ENCODE assay signal across 1 cellular context in the genomic region with DNA sequence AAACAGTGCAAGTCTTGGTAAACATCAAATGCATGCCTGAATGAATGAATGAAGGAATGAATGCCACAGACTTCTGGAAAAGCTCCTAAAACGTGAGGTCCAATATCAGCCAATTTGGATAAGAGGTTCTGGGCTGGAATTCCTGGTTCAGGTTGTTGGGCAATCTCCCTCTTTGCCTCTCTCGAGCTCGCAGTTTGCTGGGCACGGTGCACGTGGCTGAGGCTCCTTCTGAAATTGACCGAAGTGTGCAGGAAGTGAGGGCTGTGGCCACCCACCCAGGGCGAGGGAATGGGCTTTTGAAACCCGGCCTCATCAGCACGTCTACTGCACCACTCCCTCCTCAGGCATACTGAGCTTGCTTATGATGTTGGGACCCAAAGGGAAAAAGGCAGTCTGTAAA.
TF ChIP-seq lines count a peak whose summit lies in the region.

No MANE protein-coding gene starts in this region.

TF ChIP-seq in IMR-90, 13 proteins besides CTCF, POLR2A, EP300 and RAD21:
- TF ChIP-seq FOS (IDR thresholded peaks at IDR 0.05; ENCODE audit: low read depth, low read length): no peak
- TF ChIP-seq RCOR1 (IDR thresholded peaks at IDR 0.05; ENCODE audit: insufficient replicate concordance, low read length): no peak
- TF ChIP-seq MXI1 (IDR thresholded peaks at IDR 0.05; ENCODE audit: borderline replicate concordance, low read depth, low read length): no peak
- TF ChIP-seq, protein P1, sequence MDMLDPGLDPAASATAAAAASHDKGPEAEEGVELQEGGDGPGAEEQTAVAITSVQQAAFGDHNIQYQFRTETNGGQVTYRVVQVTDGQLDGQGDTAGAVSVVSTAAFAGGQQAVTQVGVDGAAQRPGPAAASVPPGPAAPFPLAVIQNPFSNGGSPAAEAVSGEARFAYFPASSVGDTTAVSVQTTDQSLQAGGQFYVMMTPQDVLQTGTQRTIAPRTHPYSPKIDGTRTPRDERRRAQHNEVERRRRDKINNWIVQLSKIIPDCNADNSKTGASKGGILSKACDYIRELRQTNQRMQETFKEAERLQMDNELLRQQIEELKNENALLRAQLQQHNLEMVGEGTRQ (IDR thresholded peaks at IDR 0.05; ENCODE audit: low read depth, low read length): no peak
- TF ChIP-seq CEBPB (IDR thresholded peaks at IDR 0.05; ENCODE audit: low read depth, low read length): no peak
- no peak for TF ChIP-seq RFX5 (IDR thresholded peaks at IDR 0.05; ENCODE audit: low read depth, low read length)
- TF ChIP-seq, protein P2, sequence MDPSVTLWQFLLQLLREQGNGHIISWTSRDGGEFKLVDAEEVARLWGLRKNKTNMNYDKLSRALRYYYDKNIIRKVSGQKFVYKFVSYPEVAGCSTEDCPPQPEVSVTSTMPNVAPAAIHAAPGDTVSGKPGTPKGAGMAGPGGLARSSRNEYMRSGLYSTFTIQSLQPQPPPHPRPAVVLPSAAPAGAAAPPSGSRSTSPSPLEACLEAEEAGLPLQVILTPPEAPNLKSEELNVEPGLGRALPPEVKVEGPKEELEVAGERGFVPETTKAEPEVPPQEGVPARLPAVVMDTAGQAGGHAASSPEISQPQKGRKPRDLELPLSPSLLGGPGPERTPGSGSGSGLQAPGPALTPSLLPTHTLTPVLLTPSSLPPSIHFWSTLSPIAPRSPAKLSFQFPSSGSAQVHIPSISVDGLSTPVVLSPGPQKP (IDR thresholded peaks at IDR 0.05; ENCODE audit: borderline replicate concordance, low read depth, low read length): no peak
